ENCODE assay signal across 19 cellular contexts in the genomic region with DNA sequence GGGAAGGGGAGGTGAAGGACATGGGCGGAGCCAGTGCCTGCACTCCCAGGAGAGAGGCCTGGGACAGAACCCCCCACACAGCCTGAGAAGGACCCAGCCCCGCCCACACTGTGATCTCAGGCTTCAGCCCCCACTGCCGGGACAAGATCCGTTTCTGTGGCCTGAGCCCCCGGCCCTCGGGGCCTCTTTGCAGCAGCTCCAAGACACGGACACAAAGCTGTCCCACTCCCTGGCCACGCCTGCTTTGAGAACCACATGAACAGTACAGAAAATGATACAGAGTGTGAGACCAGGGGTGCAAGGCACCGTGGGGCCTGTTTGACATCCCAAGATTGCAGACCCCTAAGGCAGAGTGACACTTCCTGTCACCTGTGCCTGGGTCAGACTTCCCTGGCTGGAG.
DNase-seq lines count a peak whose midpoint lies in the region; ATAC-seq and TF ChIP-seq lines count a peak whose summit lies in the region.
"Had no signal": no experiment of that assay in that cellular context is flagged by ENCODE, and none has a peak within 500 bp of the region (broad histone marks: within the 10 kb centered on the region; RNA-seq: fewer than 3 reads in every experiment).

No MANE protein-coding gene starts in this region.

- no peak overlapping the region for H3K27ac Mint-ChIP-seq in activated naive CD4-positive, alpha-beta T cell treated with anti-CD3 and anti-CD28 coated beads, Interleukin-2, amount 10 ng/mL, durations not matched to agents 7 days and 5 days
- H3K27ac Mint-ChIP-seq in activated naive CD4-positive, alpha-beta T cell treated with anti-CD3 and anti-CD28 coated beads, Interleukin-2, amount 50 U/mL, for 72 hours = no peak overlapping the region
- H3K27ac Mint-ChIP-seq in stimulated activated memory B cell treated with anti-CD40 and anti-IgM and Interleukin-4, amounts not matched to agents 10 μg/mL and 1 μg/mL and 100 μg/mL, for 72 hours = no peak overlapping the region

- no peaks in the 10 kb centered on the region for H3K36me3 ChIP-seq in RWPE2 (ENCODE audit: low read depth)
- H3K36me3 ChIP-seq in neuronal stem cell (replicated peaks in 1 of 2; ENCODE audit: control insufficient read depth in 2 of 2, insufficient read depth in 2 of 2, low read length in 2 of 2) = no peaks in the 10 kb centered on the region
- no peaks in the 10 kb centered on the region for H3K36me3 ChIP-seq in upper lobe of right lung

- no peak overlapping the region for H3K4me3 ChIP-seq in RWPE2 (ENCODE audit: severe bottlenecking)
- no peak overlapping the region for H3K4me3 ChIP-seq in neuronal stem cell (ENCODE audit: low read length in 2 of 2)
- no peak overlapping the region for H3K4me3 ChIP-seq in upper lobe of right lung

- CTCF ChIA-PET in activated naive CD4-positive, alpha-beta T cell treated with anti-CD3 and anti-CD28 coated beads, Interleukin-2, amount 10 ng/mL, durations not matched to agents 7 days and 5 days (lab: Charles Lee) = no interaction called here

- no peak overlapping the region for H3K23ac ChIP-seq in neuronal stem cell (ENCODE audit: low read depth, low read length, poor library complexity)

- TF ChIP-seq CTCF in RWPE2 (IDR thresholded peaks at IDR 0.05; ENCODE audit: poor library complexity, severe bottlenecking) = no peak
- TF ChIP-seq CTCF in upper lobe of right lung (IDR thresholded peaks at IDR 0.05) = no peak

- no peak overlapping the region for H2AK5ac ChIP-seq in neuronal stem cell (ENCODE audit: low read depth, low read length)

- ATAC-seq in activated naive CD4-positive, alpha-beta T cell treated with anti-CD3 and anti-CD28 coated beads, Interleukin-2, amount 50 U/mL, for 72 hours = no peak
- ATAC-seq in RWPE2 (ENCODE audit: low read depth) (no peak), upper lobe of right lung (no peak)
- peak; percentile 6 for ATAC-seq in stimulated activated memory B cell treated with anti-CD40 and anti-IgM and Interleukin-4, amounts not matched to agents 10 μg/mL and 1 μg/mL and 100 μg/mL, for 72 hours

- H2BK5ac ChIP-seq in neuronal stem cell (ENCODE audit: low read length) = peak overlapping the region; percentile 48

- no peak overlapping the region for H3K4me3 Mint-ChIP-seq in activated naive CD4-positive, alpha-beta T cell treated with anti-CD3 and anti-CD28 coated beads, Interleukin-2, amount 10 ng/mL, durations not matched to agents 7 days and 5 days
- H3K4me3 Mint-ChIP-seq in stimulated activated memory B cell treated with anti-CD40 and anti-IgM and Interleukin-4, amounts not matched to agents 10 μg/mL and 1 μg/mL and 100 μg/mL, for 72 hours = no peak overlapping the region
- H3K4me3 Mint-ChIP-seq: CD4-positive, CD25-positive, alpha-beta regulatory T cell had no signal

- no peak overlapping the region for H3K4me2 ChIP-seq in neuronal stem cell (ENCODE audit: insufficient read depth, low read length, poor library complexity, severe bottlenecking)

- no peak overlapping the region for H2AFZ ChIP-seq in neuronal stem cell (ENCODE audit: low read length)

- H2BK120ac ChIP-seq in neuronal stem cell (ENCODE audit: low read depth, low read length) = no peak overlapping the region

- H3K4me1 Mint-ChIP-seq in activated naive CD4-positive, alpha-beta T cell treated with anti-CD3 and anti-CD28 coated beads, Interleukin-2, amount 10 ng/mL, durations not matched to agents 7 days and 5 days = no peaks in the 10 kb centered on the region
- H3K4me1 Mint-ChIP-seq in stimulated activated memory B cell treated with anti-CD40 and anti-IgM and Interleukin-4, amounts not matched to agents 10 μg/mL and 1 μg/mL and 100 μg/mL, for 72 hours = no peaks in the 10 kb centered on the region
- H3K4me1 Mint-ChIP-seq: CD4-positive, CD25-positive, alpha-beta regulatory T cell had no signal

- DNase-seq in activated naive CD4-positive, alpha-beta T cell treated with anti-CD3 and anti-CD28 coated beads, Interleukin-2, amount 10 ng/mL, durations not matched to agents 7 days and 5 days = peak; percentile 10
- DNase-seq in activated naive CD4-positive, alpha-beta T cell treated with anti-CD3 and anti-CD28 coated beads, Interleukin-2, amount 50 U/mL, for 72 hours (ENCODE audit: low spot score in 2 of 2) = no peak
- DNase-seq in RWPE2 (ENCODE audit: low spot score) (peak; percentile 41), neuronal stem cell (ENCODE audit: low spot score) (no peak), inferior parietal cortex (ENCODE audit: extremely low spot score) (no peak), upper lobe of right lung (no peak)
- DNase-seq: 8988T; ACHN; CD4-positive, CD25-positive, alpha-beta regulatory T cell; HCEC 1CT; IMR-90; KG1; MM.1S; NCI-H1694; NCI-H2029 treated with DMSO at 0.1 percent for 48 hours; NCI-H526 treated with DMSO at 0.1 percent for 48 hours; SIG-M5 had no signal

- no peak overlapping the region for H4K8ac ChIP-seq in neuronal stem cell (ENCODE audit: low read depth, low read length)

- no peak overlapping the region for H4K91ac ChIP-seq in neuronal stem cell (ENCODE audit: low read depth, low read length, poor library complexity)

- H2BK15ac ChIP-seq in neuronal stem cell (ENCODE audit: low read length) = no peak overlapping the region

- H3K4ac ChIP-seq in neuronal stem cell (ENCODE audit: low read length) = no peak overlapping the region

- intact Hi-C loops in upper lobe of right lung (cut with DNase I) = no loop called here

- peaks cover 22% of the 10 kb centered on the region for H3K27me3 Mint-ChIP-seq in activated naive CD4-positive, alpha-beta T cell treated with anti-CD3 and anti-CD28 coated beads, Interleukin-2, amount 10 ng/mL, durations not matched to agents 7 days and 5 days
- H3K27me3 Mint-ChIP-seq in stimulated activated memory B cell treated with anti-CD40 and anti-IgM and Interleukin-4, amounts not matched to agents 10 μg/mL and 1 μg/mL and 100 μg/mL, for 72 hours = peaks cover 45% of the 10 kb centered on the region

- H3K14ac ChIP-seq in neuronal stem cell (ENCODE audit: low read length) = no peak overlapping the region

- H3K9me3 Mint-ChIP-seq in activated naive CD4-positive, alpha-beta T cell treated with anti-CD3 and anti-CD28 coated beads, Interleukin-2, amount 10 ng/mL, durations not matched to agents 7 days and 5 days = no peaks in the 10 kb centered on the region
- H3K9me3 Mint-ChIP-seq in activated naive CD4-positive, alpha-beta T cell treated with anti-CD3 and anti-CD28 coated beads, Interleukin-2, amount 50 U/mL, for 72 hours = no peaks in the 10 kb centered on the region
- no peaks in the 10 kb centered on the region for H3K9me3 Mint-ChIP-seq in stimulated activated memory B cell treated with anti-CD40 and anti-IgM and Interleukin-4, amounts not matched to agents 10 μg/mL and 1 μg/mL and 100 μg/mL, for 72 hours

- H3K18ac ChIP-seq in neuronal stem cell (ENCODE audit: low read length) = peak overlapping the region; percentile 84

- no peak overlapping the region for H3K27ac ChIP-seq in RWPE2 (ENCODE audit: poor library complexity, severe bottlenecking)
- H3K27ac ChIP-seq in neuronal stem cell (replicated peaks; ENCODE audit: low read length) = no peak overlapping the region
- H3K27ac ChIP-seq in upper lobe of right lung = no peak overlapping the region
- H3K27ac ChIP-seq: RWPE1 had no signal

- H3K4me1 ChIP-seq in RWPE2 (ENCODE audit: insufficient read depth, poor library complexity, severe bottlenecking) (no peaks in the 10 kb centered on the region), neuronal stem cell (ENCODE audit: control insufficient read depth in 2 of 2, insufficient read depth in 1 of 2, low read depth in 1 of 2, low read length in 2 of 2) (peaks cover 0 to 16% of the 10 kb centered on the region in 2 donors), upper lobe of right lung (no peaks in the 10 kb centered on the region)

- H3K9me3 ChIP-seq in RWPE2 (ENCODE audit: severe bottlenecking) (no peaks in the 10 kb centered on the region), neuronal stem cell (replicated peaks in 1 of 2; ENCODE audit: control insufficient read depth in 2 of 2, insufficient read depth in 1 of 2, low read depth in 1 of 2, low read length in 2 of 2) (no peaks in the 10 kb centered on the region), upper lobe of right lung (no peaks in the 10 kb centered on the region)

- H3K36me3 Mint-ChIP-seq in activated naive CD4-positive, alpha-beta T cell treated with anti-CD3 and anti-CD28 coated beads, Interleukin-2, amount 10 ng/mL, durations not matched to agents 7 days and 5 days = no peaks in the 10 kb centered on the region
- no peaks in the 10 kb centered on the region for H3K36me3 Mint-ChIP-seq in activated naive CD4-positive, alpha-beta T cell treated with anti-CD3 and anti-CD28 coated beads, Interleukin-2, amount 50 U/mL, for 72 hours
- H3K36me3 Mint-ChIP-seq in stimulated activated memory B cell treated with anti-CD40 and anti-IgM and Interleukin-4, amounts not matched to agents 10 μg/mL and 1 μg/mL and 100 μg/mL, for 72 hours = no peaks in the 10 kb centered on the region
- H3K36me3 Mint-ChIP-seq: CD4-positive, CD25-positive, alpha-beta regulatory T cell had no signal

- H3K27me3 ChIP-seq in RWPE2 (ENCODE audit: insufficient read depth, poor library complexity, severe bottlenecking) (no peaks in the 10 kb centered on the region), neuronal stem cell (ENCODE audit: control insufficient read depth in 3 of 3, insufficient read depth in 3 of 3, low read depth in 1 of 3, low read length in 3 of 3) (peaks cover 0 to 26% (median 3%) of the 10 kb centered on the region in 3 experiments), upper lobe of right lung (no peaks in the 10 kb centered on the region)

- no CpG with 5 or more reads among the region's 9 CpGs for WGBS in neuronal stem cell (ENCODE audit: extremely low coverage in 2 of 2, insufficient read length in 2 of 2, insufficient replicate concordance in 1 of 2), 2 donors

- no peak overlapping the region for H2BK12ac ChIP-seq in neuronal stem cell (ENCODE audit: low read length)

- H3K79me1 ChIP-seq in neuronal stem cell (ENCODE audit: low read depth, low read length) = no peaks in the 10 kb centered on the region

- H3K9ac ChIP-seq in neuronal stem cell (ENCODE audit: low read depth, low read length, poor library complexity) = no peak overlapping the region

Comparison
In these comparisons a context has a peak if more than half of its experiments do, and no peak if none do; other contexts are left out.
1. DNase-seq: peak in activated naive CD4-positive, alpha-beta T cell treated with anti-CD3 and anti-CD28 coated beads, Interleukin-2, amount 10 ng/mL, durations not matched to agents 7 days and 5 days (single experiment) and RWPE2 (single experiment); none in activated naive CD4-positive, alpha-beta T cell treated with anti-CD3 and anti-CD28 coated beads, Interleukin-2, amount 50 U/mL, for 72 hours (0 of 2), neuronal stem cell (single experiment), inferior parietal cortex (single experiment) and upper lobe of right lung (single experiment).